Comparison of ENCODE assay signal across 28 cellular contexts in the genomic region with DNA sequence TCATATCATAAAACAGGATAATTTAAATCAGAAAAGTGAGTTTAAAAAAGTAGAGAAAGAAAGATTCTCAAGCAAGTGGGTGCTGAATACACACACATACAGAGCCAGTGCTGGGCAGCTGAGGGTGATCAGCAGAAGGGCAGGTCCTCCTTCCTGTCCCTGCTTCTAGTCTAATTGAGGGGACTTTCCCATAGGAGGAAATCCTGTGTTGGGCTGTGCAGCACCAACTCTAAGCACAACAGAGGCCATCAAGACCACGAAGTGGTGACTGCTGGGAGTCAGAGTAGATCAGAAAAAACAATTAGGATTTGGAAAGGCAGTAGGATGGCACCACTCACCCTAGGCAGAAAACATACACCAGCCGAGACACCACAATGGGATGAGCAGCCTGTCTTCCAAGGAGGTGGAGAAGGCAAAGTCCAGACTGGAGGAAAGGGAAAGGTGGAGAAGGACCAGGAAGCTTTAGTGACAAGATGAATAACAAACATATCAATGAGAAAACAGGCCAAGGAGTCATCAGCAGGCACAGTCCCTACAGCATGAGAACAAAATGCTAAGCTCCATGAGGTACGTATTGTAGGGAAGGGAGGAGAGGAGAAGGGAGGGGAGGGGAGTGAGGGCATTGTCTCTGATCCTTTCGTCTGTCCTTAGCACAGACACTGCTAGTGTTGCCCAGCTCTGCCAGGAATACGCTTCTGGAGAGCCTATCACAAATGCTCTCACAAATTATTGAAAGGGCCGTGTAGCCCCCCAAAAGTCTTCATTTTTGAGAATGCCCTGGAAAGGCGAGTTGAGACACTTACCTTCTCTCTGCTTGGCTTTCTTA. TPM values are rescaled to one million over a fixed set of nuclear protein-coding genes. Genes with fewer than 3 reads are reported as not detected.
DNase-seq lines count a peak whose midpoint lies in the region; ATAC-seq, FAIRE-seq and TF ChIP-seq lines count a peak whose summit lies in the region.
"Had no signal": no experiment of that assay in that cellular context is flagged by ENCODE, and none has a peak within 500 bp of the region (broad histone marks: within the 10 kb centered on the region; RNA-seq: fewer than 3 reads in every experiment).

No MANE protein-coding gene starts in this region.

- H3K4me1 ChIP-seq in HepG2 (ENCODE audit: insufficient read depth, low read length), result peaks cover 24% of the 10 kb centered on the region
- no peaks in the 10 kb centered on the region for H3K4me1 ChIP-seq in right lobe of liver
- no peaks in the 10 kb centered on the region for H3K4me1 ChIP-seq in upper lobe of right lung

- intact Hi-C loops in HepG2 (cut with micrococcal nuclease; ENCODE audit: unreplicated experiment) (no loop called here), right lobe of liver (cut with DNase I) (no loop called here), left ventricle myocardium superior (cut with micrococcal nuclease) (no loop called here), upper lobe of right lung (cut with DNase I) (no loop called here)

- peak overlapping the region; percentile 46 for H3K4me2 ChIP-seq in HepG2 (ENCODE audit: low read depth, low read length)

- H3K27me3 Mint-ChIP-seq in neural crest cell (ENCODE audit: low read depth), result no peaks in the 10 kb centered on the region

- no peaks in the 10 kb centered on the region for H3K9me3 Mint-ChIP-seq in neural crest cell
- H3K9me3 Mint-ChIP-seq: activated naive CD4-positive, alpha-beta T cell treated with anti-CD3 and anti-CD28 coated beads for 36 hours; immature natural killer cell; naive thymus-derived CD8-positive, alpha-beta T cell; stimulated activated naive CD8-positive, alpha-beta T cell treated with anti-CD3 and anti-CD28 coated beads, Interleukin-15, Interleukin-2, amounts not matched to agents 100 ng/mL and 50 ng/mL, for 24 hours had no signal

- DNase-seq in HepG2 (ENCODE audit: low spot score) (no peak), right lobe of liver (no peak), left ventricle myocardium superior (no peak), neural crest cell (ENCODE audit: low read depth, low spot score) (no peak), upper lobe of right lung (no peak), erythroblast (lab: John Stamatoyannopoulos, UW) (no peak), EL (no peak)
- DNase-seq: activated CD4-positive, alpha-beta T cell treated with anti-CD3 and anti-CD28 coated beads, Interleukin-2, amount 50 U/mL, for 48 hours; activated naive CD4-positive, alpha-beta T cell treated with anti-CD3 and anti-CD28 coated beads for 36 hours; aorta; cerebellar nuclear complex; effector CD8-positive, alpha-beta T cell; H7; immature natural killer cell; Kasumi-1; lower lobe of right lung; naive thymus-derived CD8-positive, alpha-beta T cell; SIG-M5; upper lobe of left lung had no signal

- no peaks in the 10 kb centered on the region for H3K36me3 ChIP-seq in HepG2 (replicated peaks in 1 of 2; ENCODE audit: control insufficient read depth in 1 of 2, insufficient read depth in 2 of 2, low read length in 2 of 2)
- H3K36me3 ChIP-seq in right lobe of liver, result no peaks in the 10 kb centered on the region
- H3K36me3 ChIP-seq in upper lobe of right lung, result no peaks in the 10 kb centered on the region
- H3K36me3 ChIP-seq: lower lobe of right lung, upper lobe of left lung had no signal

- H3K4me1 Mint-ChIP-seq in neural crest cell, result peaks cover 25% of the 10 kb centered on the region
- H3K4me1 Mint-ChIP-seq: immature natural killer cell had no signal

- H3K4me3 ChIP-seq in HepG2 (replicated peaks in 1 of 3; ENCODE audit: insufficient read depth in 1 of 3, low read depth in 2 of 3, low read length in 3 of 3) (no peak overlapping the region), right lobe of liver (no peak overlapping the region), upper lobe of right lung (no peak overlapping the region)
- H3K4me3 ChIP-seq: lower lobe of right lung, upper lobe of left lung had no signal

- in situ Hi-C loops in HepG2 (cut with HindIII; ENCODE audit: extremely low pct_ligation_motif_present, low pct_unique_long_range_greater_than_20kb), result no loop called here

- TF ChIP-seq POLR2A in HepG2 (IDR thresholded peaks at IDR 0.05; ENCODE audit: insufficient read depth in 1 of 2, low read depth in 2 of 2, low read length in 2 of 2), result no peak
- no peak for TF ChIP-seq POLR2A in right lobe of liver (IDR thresholded peaks at IDR 0.05)
- no peak for TF ChIP-seq POLR2A in erythroblast (IDR thresholded peaks at IDR 0.05; ENCODE audit: low read length)

- 27% methylated on average over 7 of the region's 7 CpGs for WGBS in HepG2 (ENCODE audit: low lambda C conversion rate)
- 57% methylated on average over 6 of the region's 7 CpGs for WGBS in right lobe of liver (ENCODE audit: insufficient coverage, low coverage, low lambda C conversion rate, missing lambda C conversion rate)

- H3K36me3 Mint-ChIP-seq in neural crest cell (ENCODE audit: low read depth), result no peaks in the 10 kb centered on the region
- H3K36me3 Mint-ChIP-seq: immature natural killer cell; naive thymus-derived CD8-positive, alpha-beta T cell had no signal

- H3K9me3 ChIP-seq in HepG2 (ENCODE audit: low read length) (no peaks in the 10 kb centered on the region), right lobe of liver (no peaks in the 10 kb centered on the region), upper lobe of right lung (no peaks in the 10 kb centered on the region)
- H3K9me3 ChIP-seq: lower lobe of right lung, upper lobe of left lung had no signal

- no peaks in the 10 kb centered on the region for H4K20me1 ChIP-seq in HepG2 (ENCODE audit: insufficient read depth, low read length)

- TF ChIP-seq EP300 in HepG2 (IDR thresholded peaks at IDR 0.05; ENCODE audit: low read depth in 2 of 2, low read length in 2 of 2) (no peak), HepG2 (CRISPR knock-in tag; IDR thresholded peaks at IDR 0.05; ENCODE audit: borderline replicate concordance) (no peak)

- TF ChIP-seq CTCF in HepG2 (CRISPR knock-in tag; IDR thresholded peaks at IDR 0.05) (no peak), right lobe of liver (IDR thresholded peaks at IDR 0.05) (no peak), neural crest cell (conservative IDR thresholded peaks at IDR 0.05) (no peak), upper lobe of right lung (IDR thresholded peaks at IDR 0.05) (no peak)

- no peak for FAIRE-seq in HepG2 (lab: Jason Lieb, UNC)
- FAIRE-seq: D721Med had no signal

- no peak overlapping the region for H2AFZ ChIP-seq in HepG2 (ENCODE audit: low read length)

- H3K27ac Mint-ChIP-seq in neural crest cell (ENCODE audit: unreplicated experiment), result peak overlapping the region; percentile 82
- H3K27ac Mint-ChIP-seq: activated naive CD4-positive, alpha-beta T cell treated with anti-CD3 and anti-CD28 coated beads for 36 hours; immature natural killer cell; stimulated activated naive CD8-positive, alpha-beta T cell treated with anti-CD3 and anti-CD28 coated beads, Interleukin-15, Interleukin-2, amounts not matched to agents 100 ng/mL and 50 ng/mL, for 24 hours had no signal

- H3K79me2 ChIP-seq in HepG2 (ENCODE audit: insufficient read depth, low read length), result no peaks in the 10 kb centered on the region

- TSS peak; percentile 71 for BruUV-seq in HepG2 (replicated peaks; lab: Mats Ljungman, UMichigan)

- POLR2A ChIA-PET in HepG2 (lab: Yijun Ruan, JAX), result no interaction called here

- H3K4me3 Mint-ChIP-seq in neural crest cell, result no peak overlapping the region
- H3K4me3 Mint-ChIP-seq: activated naive CD4-positive, alpha-beta T cell treated with anti-CD3 and anti-CD28 coated beads for 36 hours; immature natural killer cell; naive thymus-derived CD8-positive, alpha-beta T cell; stimulated activated naive CD8-positive, alpha-beta T cell treated with anti-CD3 and anti-CD28 coated beads, Interleukin-15, Interleukin-2, amounts not matched to agents 100 ng/mL and 50 ng/mL, for 24 hours had no signal

- CTCF ChIA-PET in HepG2 (lab: Yijun Ruan, JAX; ENCODE audit: low intra/inter-chr PET ratio, low total read pairs), result interaction anchor here (0.5 kb wide), 1 partner anchor 329 kb away, joined by 3 read pairs; no protein-coding TSS in a partner anchor

- H3K27ac ChIP-seq in HepG2 (ENCODE audit: extremely low read length, insufficient read depth, low read length) (no peak overlapping the region), right lobe of liver (no peak overlapping the region), upper lobe of right lung (no peak overlapping the region)
- H3K27ac ChIP-seq: lower lobe of right lung had no signal

- no peak overlapping the region for H3K9ac ChIP-seq in HepG2 (ENCODE audit: insufficient read depth, low read depth, low read length)

- H3K27me3 ChIP-seq in HepG2 (ENCODE audit: control insufficient read depth in 1 of 2, insufficient read depth in 2 of 2, low read length in 2 of 2), result peaks cover 0 to 8% of the 10 kb centered on the region in 2 experiments; a peak in 3 of 5 replicates
- no peaks in the 10 kb centered on the region for H3K27me3 ChIP-seq in right lobe of liver
- H3K27me3 ChIP-seq in upper lobe of right lung, result no peaks in the 10 kb centered on the region
- H3K27me3 ChIP-seq: upper lobe of left lung had no signal

- ATAC-seq in HepG2 (peak; percentile 28), right lobe of liver (no peak), left ventricle myocardium superior (peak; percentile 77), upper lobe of right lung (peak; percentile 39), esophagus mucosa (no peak)
- ATAC-seq: lower lobe of right lung; naive thymus-derived CD8-positive, alpha-beta T cell had no signal

- TF ChIP-seq RAD21 in HepG2 (CRISPR knock-in tag; IDR thresholded peaks at IDR 0.05), result no peak

RNA-seq across cellular contexts. Expression of a gene that starts 16.7 kb away (rescaled TPM):
- not detected in 2 replicates for total RNA-seq in HepG2 (2016; rRNA removed; fragmentation: Illumina TruSeq; extraction: Trizol)
- not detected in 2 replicates for total RNA-seq in HepG2 (2016; cell fraction: cytosol; rRNA removed; fragmentation: Illumina TruSeq; extraction: Trizol; ENCODE audit: low read depth)
- total RNA-seq in HepG2 (2016; cell fraction: insoluble cytoplasmic fraction; rRNA removed; fragmentation: Illumina TruSeq; extraction: Trizol), result not detected in 2 replicates
- total RNA-seq in HepG2 (2016; cell fraction: membrane; rRNA removed; fragmentation: Illumina TruSeq; extraction: Trizol), result not detected in 2 replicates
- not detected in 2 replicates for total RNA-seq in HepG2 (2016; cell fraction: nucleus; rRNA removed; fragmentation: Illumina TruSeq; extraction: Trizol)
- not detected in 2 replicates for polyA plus RNA-seq in HepG2 (2011; rRNA removed)
- polyA plus RNA-seq in HepG2 (2011; cell fraction: cytosol; rRNA removed), result not detected in 2 replicates
- polyA plus RNA-seq in HepG2 (2011; cell fraction: nucleus; rRNA removed), result not detected in 2 replicates
- polyA plus RNA-seq in HepG2 (2012), result not detected in 2 replicates
- polyA plus RNA-seq in HepG2 (2016; cell fraction: cytosol; fragmentation: Illumina TruSeq; extraction: Trizol; ENCODE audit: low read depth), result not detected in 2 replicates
- polyA plus RNA-seq in HepG2 (2016; cell fraction: insoluble cytoplasmic fraction; fragmentation: Illumina TruSeq; extraction: Trizol; ENCODE audit: low read depth), result not detected in 2 replicates
- not detected in 2 replicates for polyA plus RNA-seq in HepG2 (2016; cell fraction: membrane; fragmentation: Illumina TruSeq; extraction: Trizol; ENCODE audit: low read depth)
- not detected in 2 replicates for polyA plus RNA-seq in HepG2 (2016; cell fraction: nucleus; fragmentation: Illumina TruSeq; extraction: Trizol; ENCODE audit: insufficient read depth, low read depth)
- not detected in 2 replicates for polyA minus RNA-seq in HepG2 (2011; rRNA and poly(A)+ RNA removed; ENCODE audit: low replicate concordance)
- not detected in 2 replicates for polyA minus RNA-seq in HepG2 (2011; cell fraction: cytosol; rRNA and poly(A)+ RNA removed)
- not detected in 2 replicates for polyA minus RNA-seq in HepG2 (2011; cell fraction: nucleus; rRNA and poly(A)+ RNA removed)
- total RNA-seq in right lobe of liver, result not detected
- not detected for total RNA-seq in left ventricle myocardium superior
- not detected in 2 replicates for total RNA-seq in neural crest cell
- not detected for total RNA-seq in upper lobe of right lung
- total RNA-seq in esophagus mucosa, result not detected
- total RNA-seq: A172; activated naive CD4-positive, alpha-beta T cell treated with anti-CD3 and anti-CD28 coated beads for 36 hours; aorta; fibroblast of lung; H7; HT1080; lower lobe of right lung; naive thymus-derived CD8-positive, alpha-beta T cell; renal cortical epithelial cell; T-helper 1 cell treated with Interleukin-12 subunit alpha and Interleukin-12 subunit beta and Interleukin-4 antibody, amounts not matched to agents 30 ng/mL and 1 ng/mL, for 36 hours; upper lobe of left lung had no signal
- polyA plus RNA-seq: aorta; BJ; fibroblast of lung; immature natural killer cell; naive thymus-derived CD8-positive, alpha-beta T cell had no signal

RNA-seq across cellular contexts. Expression of a gene that starts 45.6 kb away (rescaled TPM):
- total RNA-seq in HepG2 (2016; rRNA removed; fragmentation: Illumina TruSeq; extraction: Trizol) (26.6 and 27.1 TPM in 2 replicates), right lobe of liver (10 to 100 TPM in 1 of 6 experiments, 1 to 10 TPM in 5; 6.0 to 15.6 (median 6.5) TPM), left ventricle myocardium superior (4.2 TPM), neural crest cell (29.7 and 31.2 TPM in 2 replicates), upper lobe of right lung (7.0 TPM), esophagus mucosa (18.1 TPM)
- total RNA-seq in HepG2 (2016; cell fraction: cytosol; rRNA removed; fragmentation: Illumina TruSeq; extraction: Trizol; ENCODE audit: low read depth), result 6.3 and 9.4 TPM in 2 replicates
- total RNA-seq in HepG2 (2016; cell fraction: insoluble cytoplasmic fraction; rRNA removed; fragmentation: Illumina TruSeq; extraction: Trizol), result 24.5 and 28.9 TPM in 2 replicates
- 8.2 and 8.3 TPM in 2 replicates for total RNA-seq in HepG2 (2016; cell fraction: membrane; rRNA removed; fragmentation: Illumina TruSeq; extraction: Trizol)
- total RNA-seq in HepG2 (2016; cell fraction: nucleus; rRNA removed; fragmentation: Illumina TruSeq; extraction: Trizol), result 58.4 and 73.8 TPM in 2 replicates
- 5.1 and 9.9 TPM in 2 replicates for polyA plus RNA-seq in HepG2 (2011; rRNA removed)
- polyA plus RNA-seq in HepG2 (2011; cell fraction: cytosol; rRNA removed), result 1.2 and 2.0 TPM in 2 replicates
- polyA plus RNA-seq in HepG2 (2011; cell fraction: nucleus; rRNA removed), result 16.1 and 23.1 TPM in 2 replicates
- polyA plus RNA-seq in HepG2 (2012), result 3.2 and 7.3 TPM in 2 replicates
- polyA plus RNA-seq in HepG2 (2016; cell fraction: cytosol; fragmentation: Illumina TruSeq; extraction: Trizol; ENCODE audit: low read depth), result 0.68 and 1.1 TPM in 2 replicates
- 10.0 and 11.1 TPM in 2 replicates for polyA plus RNA-seq in HepG2 (2016; cell fraction: insoluble cytoplasmic fraction; fragmentation: Illumina TruSeq; extraction: Trizol; ENCODE audit: low read depth)
- 1.7 and 1.9 TPM in 2 replicates for polyA plus RNA-seq in HepG2 (2016; cell fraction: membrane; fragmentation: Illumina TruSeq; extraction: Trizol; ENCODE audit: low read depth)
- 81.4 and 82.6 TPM in 2 replicates for polyA plus RNA-seq in HepG2 (2016; cell fraction: nucleus; fragmentation: Illumina TruSeq; extraction: Trizol; ENCODE audit: insufficient read depth, low read depth)
- polyA minus RNA-seq in HepG2 (2011; rRNA and poly(A)+ RNA removed; ENCODE audit: low replicate concordance), result 19.6 and 33.5 TPM in 2 replicates
- polyA minus RNA-seq in HepG2 (2011; cell fraction: cytosol; rRNA and poly(A)+ RNA removed), result 4.2 and 8.8 TPM in 2 replicates
- polyA minus RNA-seq in HepG2 (2011; cell fraction: nucleus; rRNA and poly(A)+ RNA removed), result 96.2 and 125 TPM in 2 replicates

RNA-seq across cellular contexts. Expression of a gene that starts 45.9 kb away (rescaled TPM):
- total RNA-seq in HepG2 (2016; rRNA removed; fragmentation: Illumina TruSeq; extraction: Trizol), result 55.3 and 69.4 TPM in 2 replicates
- total RNA-seq in HepG2 (2016; cell fraction: cytosol; rRNA removed; fragmentation: Illumina TruSeq; extraction: Trizol; ENCODE audit: low read depth), result 14.4 and 14.5 TPM in 2 replicates
- total RNA-seq in HepG2 (2016; cell fraction: insoluble cytoplasmic fraction; rRNA removed; fragmentation: Illumina TruSeq; extraction: Trizol), result 52.1 and 68.7 TPM in 2 replicates
- 26.1 and 32.5 TPM in 2 replicates for total RNA-seq in HepG2 (2016; cell fraction: membrane; rRNA removed; fragmentation: Illumina TruSeq; extraction: Trizol)
- total RNA-seq in HepG2 (2016; cell fraction: nucleus; rRNA removed; fragmentation: Illumina TruSeq; extraction: Trizol), result 75.8 and 81.7 TPM in 2 replicates
- 15.2 and 18.9 TPM in 2 replicates for polyA plus RNA-seq in HepG2 (2011; rRNA removed)
- polyA plus RNA-seq in HepG2 (2011; cell fraction: cytosol; rRNA removed), result 4.3 and 5.9 TPM in 2 replicates
- 26.5 and 26.6 TPM in 2 replicates for polyA plus RNA-seq in HepG2 (2011; cell fraction: nucleus; rRNA removed)
- polyA plus RNA-seq in HepG2 (2012), result 20.2 and 23.1 TPM in 2 replicates
- polyA plus RNA-seq in HepG2 (2016; cell fraction: cytosol; fragmentation: Illumina TruSeq; extraction: Trizol; ENCODE audit: low read depth), result 1.1 and 1.3 TPM in 2 replicates
- polyA plus RNA-seq in HepG2 (2016; cell fraction: insoluble cytoplasmic fraction; fragmentation: Illumina TruSeq; extraction: Trizol; ENCODE audit: low read depth), result 48.7 and 51.1 TPM in 2 replicates
- polyA plus RNA-seq in HepG2 (2016; cell fraction: membrane; fragmentation: Illumina TruSeq; extraction: Trizol; ENCODE audit: low read depth), result 3.5 and 3.7 TPM in 2 replicates
- polyA plus RNA-seq in HepG2 (2016; cell fraction: nucleus; fragmentation: Illumina TruSeq; extraction: Trizol; ENCODE audit: insufficient read depth, low read depth), result 95.1 and 101 TPM in 2 replicates
- 11.0 and 14.6 TPM in 2 replicates for polyA minus RNA-seq in HepG2 (2011; rRNA and poly(A)+ RNA removed; ENCODE audit: low replicate concordance)
- polyA minus RNA-seq in HepG2 (2011; cell fraction: cytosol; rRNA and poly(A)+ RNA removed), result 13.0 and 15.1 TPM in 2 replicates
- 65.0 and 69.2 TPM in 2 replicates for polyA minus RNA-seq in HepG2 (2011; cell fraction: nucleus; rRNA and poly(A)+ RNA removed)
- total RNA-seq in right lobe of liver, result 10 to 100 TPM in 3 of 6 experiments, 1 to 10 TPM in 3; 8.1 to 14.4 (median 10.2) TPM
- 14.2 TPM for total RNA-seq in left ventricle myocardium superior
- total RNA-seq in neural crest cell, result 33.6 and 38.2 TPM in 2 replicates
- 16.0 TPM for total RNA-seq in upper lobe of right lung
- total RNA-seq in esophagus mucosa, result 24.4 TPM

Comparison
In these comparisons a context has a peak if more than half of its experiments do, and no peak if none do; other contexts are left out.
1. ATAC-seq: peak in HepG2 (single experiment), left ventricle myocardium superior (single experiment) and upper lobe of right lung (single experiment); none in right lobe of liver (0 of 4) and esophagus mucosa (single experiment).